18 cellular contexts compared by ENCODE assay signal in the genomic region with DNA sequence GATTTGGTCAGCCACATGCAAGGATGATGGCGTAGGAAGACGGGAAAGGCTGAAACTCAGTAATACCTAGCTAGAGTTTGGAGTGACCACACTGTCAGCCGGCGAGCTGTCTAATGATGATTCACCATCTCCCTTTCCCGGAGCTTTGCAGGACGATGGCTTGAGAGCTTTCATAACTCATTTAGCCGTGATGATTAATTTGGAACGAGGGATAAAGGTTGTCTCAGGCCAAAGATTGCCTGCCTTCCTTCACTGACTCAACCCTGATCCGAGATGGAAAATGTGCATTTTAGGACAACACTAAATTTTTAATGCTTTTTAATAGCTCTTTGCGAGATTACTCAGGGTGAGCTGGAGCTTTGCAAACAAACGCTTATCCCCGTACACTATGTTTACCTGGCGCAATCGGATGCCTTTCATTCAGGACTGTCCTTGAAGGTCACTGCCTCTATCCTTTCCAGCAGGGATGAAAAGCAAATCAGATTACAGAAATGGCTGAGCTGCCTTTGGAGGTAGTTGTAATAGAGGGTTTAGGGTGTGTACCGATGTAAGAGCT.
DNase-seq lines count a peak whose midpoint lies in the region; ATAC-seq and FAIRE-seq lines count a peak whose summit lies in the region.
"Had no signal": no experiment of that assay in that cellular context is flagged by ENCODE, and none has a peak within 500 bp of the region (broad histone marks: within the 10 kb centered on the region; RNA-seq: fewer than 3 reads in every experiment).

No MANE protein-coding gene starts in this region.

- ATAC-seq in HG03025 (IDR thresholded peaks at IDR 0.05; ENCODE audit: low FRiP score, unreplicated experiment), result no peak
- ATAC-seq: body of pancreas, gastroesophageal sphincter had no signal

- no peak overlapping the region for H3K4me3 ChIP-seq in skeletal muscle cell (ENCODE audit: low read depth, low read length)
- H3K4me3 ChIP-seq: body of pancreas, gastroesophageal sphincter, Peyer's patch had no signal

- no peak for FAIRE-seq in GM19239 (lab: Jason Lieb, UNC)
- FAIRE-seq: islet of Langerhans had no signal

- peak; percentile 52 for DNase-seq in NCI-H748 (lab: John Stamatoyannopoulos, UW; ENCODE audit: unreplicated experiment)
- DNase-seq in NCI-H748 treated with DMSO at 0.1 percent for 48 hours (lab: John Stamatoyannopoulos, UW), result no peak
- peak; percentile 80 for DNase-seq in NCI-H82 (lab: John Stamatoyannopoulos, UW)
- DNase-seq in astrocyte of the hippocampus (ENCODE audit: low read depth, low spot score), result peak; percentile 21
- DNase-seq in skeletal muscle cell (ENCODE audit: low read depth), result peak; percentile 31
- DNase-seq in NCI-H1694 (lab: John Stamatoyannopoulos, UW), result no peak
- DNase-seq in GM19239 (ENCODE audit: insufficient read length, low spot score), result no peak
- DNase-seq: activated CD4-positive, alpha-beta T cell treated with anti-CD3 and anti-CD28 coated beads, Interleukin-2, amount 50 U/mL, for 48 hours; body of pancreas; COR-L47; effector CD8-positive, alpha-beta T cell; midbrain; NCI-H1048; Peyer's patch; stimulated activated CD4-positive, alpha-beta T cell treated with anti-CD3 and anti-CD28 coated beads, Interleukin-12 subunit alpha, Interleukin-12 subunit beta, amount 100 ng/mL, for 4 hours had no signal

Comparison
In these comparisons a context has a peak if more than half of its experiments do, and no peak if none do; other contexts are left out.
1. DNase-seq: peak in NCI-H748 (single experiment), NCI-H82 (single experiment), astrocyte of the hippocampus (single experiment) and skeletal muscle cell (single experiment); none in NCI-H748 treated with DMSO at 0.1 percent for 48 hours (single experiment), NCI-H1694 (single experiment) and GM19239 (single experiment).